ENCODE assay signal across 8 cellular contexts in the genomic region with DNA sequence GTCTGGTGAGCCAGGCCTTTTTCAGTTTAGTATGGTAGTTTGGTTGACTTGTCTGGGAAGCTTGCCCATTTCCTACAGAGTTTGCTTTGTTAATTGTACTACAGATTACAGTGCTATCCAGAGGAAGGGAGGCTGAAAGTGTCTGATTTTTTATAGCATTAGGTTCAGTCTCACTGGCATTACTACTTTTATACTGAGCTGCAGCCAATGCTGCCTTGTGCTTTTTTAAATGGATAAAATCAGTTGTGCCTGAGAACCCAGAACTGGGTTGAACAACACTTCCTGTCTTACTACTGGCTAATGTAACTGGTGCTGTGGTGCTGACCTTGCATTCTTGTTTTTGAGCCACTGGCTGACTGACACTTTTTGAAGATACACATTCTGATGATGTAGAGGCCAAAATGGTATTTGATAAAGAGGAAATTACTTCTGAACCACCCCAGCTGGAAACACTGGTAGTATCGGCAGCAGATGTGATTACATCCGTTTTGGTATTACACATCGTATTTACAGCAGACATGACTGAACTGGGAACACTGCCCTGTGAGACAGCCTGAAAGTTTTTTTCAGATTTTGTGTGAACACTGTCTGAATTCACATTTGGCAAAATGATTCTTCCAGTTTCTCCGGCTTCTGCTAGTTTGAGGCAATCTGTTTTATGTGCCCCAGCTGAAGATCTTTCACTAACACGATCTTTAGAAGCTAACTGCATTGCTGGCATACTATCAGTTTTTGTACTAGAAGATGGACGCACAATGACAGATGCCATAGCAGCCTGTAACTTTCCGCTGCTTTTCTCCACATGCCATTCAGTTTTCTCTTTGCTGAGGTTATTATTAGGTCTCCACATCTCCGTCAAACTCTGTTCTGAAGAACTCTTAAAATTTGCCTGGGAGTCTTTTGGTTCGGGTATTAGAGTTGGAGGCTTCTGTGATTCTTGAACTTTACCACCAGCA.
DNase-seq lines count a peak whose midpoint lies in the region; ATAC-seq and TF ChIP-seq lines count a peak whose summit lies in the region.

No MANE protein-coding gene starts in this region.

- no peak overlapping the region; the same call in 1 of the 2 replicates for H3K9ac ChIP-seq in IMR-90 (ENCODE audit: low read depth, low read length)
- H3K9ac ChIP-seq in smooth muscle cell (ENCODE audit: low read depth): no peak overlapping the region

- H2BK5ac ChIP-seq in IMR-90 (ENCODE audit: low read depth, low read length, poor library complexity, severe bottlenecking): peak overlapping the region; percentile 68

- POLR2A ChIA-PET in activated CD4-positive, alpha-beta T cell treated with anti-CD3 and anti-CD28 coated beads, Interleukin-2, amount 10 ng/mL, durations not matched to agents 7 days and 5 days (lab: Charles Lee): no interaction called here
- POLR2A ChIA-PET in IMR-90 (lab: Charles Lee; ENCODE audit: unreplicated experiment): no interaction called here

- TF ChIP-seq RAD21 in IMR-90 (IDR thresholded peaks at IDR 0.05; ENCODE audit: low read length): no peak

- H3K18ac ChIP-seq in IMR-90 (ENCODE audit: low read depth, low read length): peak overlapping the region; percentile 2; the same call in 1 of the 2 replicates

- H3K36me3 ChIP-seq in IMR-90 (ENCODE audit: control insufficient read depth, insufficient read depth, low read length) (peaks cover 5% of the 10 kb centered on the region; the same call in 1 of the 2 replicates), smooth muscle cell (ENCODE audit: low read depth) (peaks cover 10% of the 10 kb centered on the region)

- peak overlapping the region; percentile 53 for H3K23ac ChIP-seq in IMR-90 (ENCODE audit: low read depth, low read length)

- H3K4me3 ChIP-seq in IMR-90 (ENCODE audit: insufficient read depth, low read depth, low read length) (no peak overlapping the region; the same call in 1 of the 2 replicates), right cardiac atrium (ENCODE audit: low read length) (peak overlapping the region; percentile 29), smooth muscle cell (no peak overlapping the region)

- BruUV-seq in IMR-90 (replicated peaks; lab: Mats Ljungman, UMichigan): no TSS peak

- peak overlapping the region; percentile 57 for H3K4ac ChIP-seq in IMR-90 (ENCODE audit: low read depth, low read length)

- H3K9me3 ChIP-seq in IMR-90 (ENCODE audit: control insufficient read depth, insufficient read depth, low read length) (no peaks in the 10 kb centered on the region), right cardiac atrium (ENCODE audit: control insufficient read depth, low read length) (no peaks in the 10 kb centered on the region), smooth muscle cell (replicated peaks; ENCODE audit: low read depth) (no peaks in the 10 kb centered on the region)

- H2AK9ac ChIP-seq in IMR-90 (replicated peaks; ENCODE audit: low read depth, low read length, poor library complexity): no peak overlapping the region

- DNase-seq in activated CD4-positive, alpha-beta T cell treated with anti-CD3 and anti-CD28 coated beads, Interleukin-2, amount 10 ng/mL, durations not matched to agents 7 days and 5 days: no peak
- no peak for DNase-seq in activated CD4-positive, alpha-beta T cell treated with anti-CD3 and anti-CD28 coated beads, Interleukin-2, amount 50 U/mL, for 1 hour
- peak; percentile 94 for DNase-seq in IMR-90
- DNase-seq in amniotic stem cell (lab: John Stamatoyannopoulos, UW): peak; percentile 23
- peak in 1 of 3 donors; percentile 53 for DNase-seq in right cardiac atrium
- no peak for DNase-seq in smooth muscle cell (lab: John Stamatoyannopoulos, UW; ENCODE audit: unreplicated experiment)
- no peak for DNase-seq in H4 (ENCODE audit: low spot score)
- no peak for DNase-seq in NCI-H1417 (lab: John Stamatoyannopoulos, UW)

- peak overlapping the region; percentile 86 for H3K4me2 ChIP-seq in IMR-90 (ENCODE audit: low read depth, low read length)
- H3K4me2 ChIP-seq in smooth muscle cell: peak overlapping the region; percentile 53

- TF ChIP-seq CTCF in IMR-90 (conservative IDR thresholded peaks at IDR 0.05; ENCODE audit: low read depth, low read length) (no peak), smooth muscle cell (IDR thresholded peaks at IDR 0.05; ENCODE audit: borderline replicate concordance, insufficient read depth, poor library complexity, severe bottlenecking) (no peak)

- H3K9me3 Mint-ChIP-seq in activated CD4-positive, alpha-beta T cell treated with anti-CD3 and anti-CD28 coated beads, Interleukin-2, amount 10 ng/mL, durations not matched to agents 7 days and 5 days: peaks cover 3% of the 10 kb centered on the region

- TF ChIP-seq POLR2A in IMR-90 (IDR thresholded peaks at IDR 0.05; ENCODE audit: low read depth, low read length): no peak

- no peak overlapping the region for H2AK5ac ChIP-seq in IMR-90 (ENCODE audit: low read depth, low read length)

- no peak overlapping the region for H4K5ac ChIP-seq in IMR-90 (ENCODE audit: low read depth, low read length)

- dilution Hi-C loops in IMR-90 (cut with HindIII; ENCODE audit: low sequenced_read_pairs, unreplicated experiment): no loop called here

- H3K27ac ChIP-seq in IMR-90 (ENCODE audit: insufficient read depth, low read length): peak overlapping the region; percentile 46; the same call in 1 of the 2 replicates
- H3K27ac ChIP-seq in right cardiac atrium (ENCODE audit: low read length): peak overlapping the region; percentile 65
- peak overlapping the region; percentile 63 for H3K27ac ChIP-seq in smooth muscle cell (ENCODE audit: low read depth)

- H3F3A ChIP-seq in smooth muscle cell (ENCODE audit: low read depth): peaks cover 14% of the 10 kb centered on the region

- H2BK15ac ChIP-seq in IMR-90 (ENCODE audit: low read depth, low read length): no peak overlapping the region

- H3K27me3 Mint-ChIP-seq in activated CD4-positive, alpha-beta T cell treated with anti-CD3 and anti-CD28 coated beads, Interleukin-2, amount 10 ng/mL, durations not matched to agents 7 days and 5 days: no peaks in the 10 kb centered on the region

- H4K8ac ChIP-seq in IMR-90 (ENCODE audit: low read depth in 2 of 2, low read length in 2 of 2): peak overlapping the region in 1 of 2 experiments; percentile 44; a peak in 1 of 4 replicates

- in situ Hi-C loops in IMR-90 (cut with MboI; ENCODE audit: low sequenced_read_pairs): no loop called here

- H2BK120ac ChIP-seq in IMR-90 (ENCODE audit: low read depth, low read length): no peak overlapping the region

- peak overlapping the region; percentile 89 for H3K27ac Mint-ChIP-seq in activated CD4-positive, alpha-beta T cell treated with anti-CD3 and anti-CD28 coated beads, Interleukin-2, amount 10 ng/mL, durations not matched to agents 7 days and 5 days

- H3K56ac ChIP-seq in IMR-90 (ENCODE audit: extremely low read depth, insufficient read depth, low read length): 0 out of 2 replicates have a peak overlapping the region, but pooled peaks have one; percentile 30

- H3K27me3 ChIP-seq in IMR-90 (ENCODE audit: control insufficient read depth, insufficient read depth, low read length) (no peaks in the 10 kb centered on the region), right cardiac atrium (ENCODE audit: control insufficient read depth, insufficient read depth) (no peaks in the 10 kb centered on the region), smooth muscle cell (ENCODE audit: low read depth) (no peaks in the 10 kb centered on the region)

- H3K9me1 ChIP-seq in IMR-90 (ENCODE audit: insufficient read depth, low read length): peaks cover 11% of the 10 kb centered on the region

- no peak overlapping the region for H4K91ac ChIP-seq in IMR-90 (ENCODE audit: insufficient read depth, low read depth, low read length)

- peak overlapping the region; percentile 39 for H3K4me3 Mint-ChIP-seq in activated CD4-positive, alpha-beta T cell treated with anti-CD3 and anti-CD28 coated beads, Interleukin-2, amount 10 ng/mL, durations not matched to agents 7 days and 5 days

- H3K79me2 ChIP-seq in smooth muscle cell (ENCODE audit: low read depth): peaks cover 71% of the 10 kb centered on the region

- H3K4me1 ChIP-seq in IMR-90 (ENCODE audit: control insufficient read depth, insufficient read depth, low read length) (peaks cover 16% of the 10 kb centered on the region), right cardiac atrium (ENCODE audit: control insufficient read depth, insufficient read depth, low read length) (peaks cover 5% of the 10 kb centered on the region), smooth muscle cell (ENCODE audit: low read depth) (peaks cover 24% of the 10 kb centered on the region)

- no peak overlapping the region for H2AFZ ChIP-seq in IMR-90 (replicated peaks; ENCODE audit: low read length, poor library complexity)
- H2AFZ ChIP-seq in smooth muscle cell (ENCODE audit: low read depth): no peak overlapping the region

- WGBS in IMR-90 (ENCODE audit: extremely low coverage in 2 of 2, insufficient read length in 1 of 2), 2 experiments: 0% methylated on average over 1 of the region's 9 CpGs; no CpG with 5 or more reads in 1 of the 2 experiments
- 14% methylated on average over 9 of the region's 9 CpGs for WGBS in right cardiac atrium
- 62% methylated on average over 9 of the region's 9 CpGs for WGBS in smooth muscle cell (ENCODE audit: low lambda C conversion rate)

- H4K20me1 ChIP-seq in IMR-90 (ENCODE audit: insufficient read depth, low read length) (peaks cover 20% of the 10 kb centered on the region; the same call in 1 of the 2 replicates), smooth muscle cell (ENCODE audit: low read depth) (peaks cover 68% of the 10 kb centered on the region)

- CTCF ChIA-PET in activated CD4-positive, alpha-beta T cell treated with anti-CD3 and anti-CD28 coated beads, Interleukin-2, amount 10 ng/mL, durations not matched to agents 7 days and 5 days (lab: Charles Lee): interaction anchor here (1.4 to 1.7 kb wide), 3 partner anchors 9 to 20 kb away, joined by 4 to 6 read pairs (median 4); no protein-coding TSS in a partner anchor
- CTCF ChIA-PET in IMR-90 (lab: Yijun Ruan, JAX): interaction anchor here (0.6 to 1.3 kb wide), 3 partner anchors 9 to 140 kb away, joined by 3 to 11 read pairs (median 3); no protein-coding TSS in a partner anchor

- H2BK20ac ChIP-seq in IMR-90 (ENCODE audit: low read depth, low read length): no peak overlapping the region; the same call in 1 of the 2 replicates

- peak; percentile 76 for ATAC-seq in IMR-90 (ENCODE audit: low read depth)
- ATAC-seq in right cardiac atrium: peak; percentile 85 to 86

- H3K14ac ChIP-seq in IMR-90 (replicated peaks; ENCODE audit: low read depth, low read length): peak overlapping the region; percentile 40; the same call in 1 of the 2 replicates

- H3K4me1 Mint-ChIP-seq in activated CD4-positive, alpha-beta T cell treated with anti-CD3 and anti-CD28 coated beads, Interleukin-2, amount 10 ng/mL, durations not matched to agents 7 days and 5 days: peaks cover 63% of the 10 kb centered on the region

- intact Hi-C loops in IMR-90 (cut with micrococcal nuclease) (loop anchor here (2.0 to 5.0 kb wide), 2 partner anchors 315 to 424 kb away; partner anchors contain the start of gene REEP3), right cardiac atrium (cut with DNase I) (loop anchor here in 1 of 4 donors (10.0 kb wide), 1 partner anchor 508 kb away; no protein-coding TSS in a partner anchor)

- H3K79me1 ChIP-seq in IMR-90 (ENCODE audit: low read depth in 1 of 2, low read length in 2 of 2): peaks cover 40 to 66% of the 10 kb centered on the region in 2 experiments

- peaks cover 48% of the 10 kb centered on the region for H3K36me3 Mint-ChIP-seq in activated CD4-positive, alpha-beta T cell treated with anti-CD3 and anti-CD28 coated beads, Interleukin-2, amount 10 ng/mL, durations not matched to agents 7 days and 5 days (ENCODE audit: low read depth)

Comparison
In these comparisons a context has a peak if more than half of its experiments do, and no peak if none do; other contexts are left out.
1. DNase-seq: peak in IMR-90 (single experiment) and amniotic stem cell (single experiment); none in activated CD4-positive, alpha-beta T cell treated with anti-CD3 and anti-CD28 coated beads, Interleukin-2, amount 10 ng/mL, durations not matched to agents 7 days and 5 days (single experiment), activated CD4-positive, alpha-beta T cell treated with anti-CD3 and anti-CD28 coated beads, Interleukin-2, amount 50 U/mL, for 1 hour (single experiment), smooth muscle cell (single experiment), H4 (single experiment) and NCI-H1417 (0 of 3).
2. Peak in every context shown above with its lines, with median percentiles within 50 percentile points of each other: H3K27ac ChIP-seq.